8 cellular contexts compared by ENCODE assay signal in genomic region chr6:33788694-33789549, GRCh38. TPM values are rescaled to one million over a fixed set of nuclear protein-coding genes. Genes with fewer than 3 reads are reported as not detected.
DNase-seq lines count a peak whose midpoint lies in the region; ATAC-seq and TF ChIP-seq lines count a peak whose summit lies in the region.

TSS of gene LEMD2 (minus strand) at chr6:33789130. CDS start at chr6:33789116, 14 bp downstream.

- peak within 1 kb of the TSS; percentile 94 for H2AFZ ChIP-seq in DND-41 (ENCODE audit: low read depth, low read length)
- peak within 1 kb of the TSS; percentile 86 for H2AFZ ChIP-seq in GM23248
- peak within 1 kb of the TSS; percentile 41 for H2AFZ ChIP-seq in fibroblast of lung (ENCODE audit: low read length)

- H3K4me1 Mint-ChIP-seq in naive thymus-derived CD8-positive, alpha-beta T cell: peaks cover 37 to 57% (median 49%) of the 10 kb centered on the region in 4 donors
- H3K4me1 Mint-ChIP-seq in stimulated activated naive B cell treated with anti-CD40 and anti-IgM and Interleukin-4, amounts not matched to agents 10 μg/mL and 1 μg/mL and 100 μg/mL, for 72 hours: peaks cover 31 to 48% of the 10 kb centered on the region in 2 donors

- H3K4me2 ChIP-seq in DND-41 (ENCODE audit: insufficient read depth, low read length) (peak within 1 kb of the TSS; percentile 85), GM23248 (ENCODE audit: unreplicated experiment) (peak within 1 kb of the TSS; percentile 97), fibroblast of lung (ENCODE audit: extremely low read depth, insufficient read depth, low read length) (peak within 1 kb of the TSS; percentile 97)

- peaks cover 0 to 2% (median 0%) of the 10 kb centered on the region in 5 donors for H3K27me3 Mint-ChIP-seq in naive thymus-derived CD8-positive, alpha-beta T cell
- peaks cover 0 to 6% of the 10 kb centered on the region in 2 donors for H3K27me3 Mint-ChIP-seq in stimulated activated naive B cell treated with anti-CD40 and anti-IgM and Interleukin-4, amounts not matched to agents 10 μg/mL and 1 μg/mL and 100 μg/mL, for 72 hours

- H3K9ac ChIP-seq in DND-41 (ENCODE audit: low read depth, low read length) (peak within 1 kb of the TSS; percentile 96), GM23248 (peak within 1 kb of the TSS; percentile 93), fibroblast of lung (ENCODE audit: insufficient read depth, low read length) (peak within 1 kb of the TSS; percentile 97)

- POLR2A ChIA-PET in naive thymus-derived CD8-positive, alpha-beta T cell (lab: Charles Lee): interaction anchor here (0.7 to 2.2 kb wide), 14 partner anchors 9 to 1891 kb away, joined by 3 to 13 read pairs (median 4); partner anchors contain the start of genes EHMT2 and UQCC2

- H3K27ac ChIP-seq in DND-41 (ENCODE audit: low read length) (peak within 1 kb of the TSS; percentile 91), GM23248 (peak within 1 kb of the TSS; percentile 97), fibroblast of lung (ENCODE audit: insufficient read depth, low read length) (peak within 1 kb of the TSS; percentile 89)

- TF ChIP-seq CTCF in DND-41 (IDR thresholded peaks at IDR 0.05; ENCODE audit: borderline replicate concordance, extremely low read depth, low read length, poor library complexity, severe bottlenecking) (no peak), fibroblast of lung (conservative IDR thresholded peaks at IDR 0.05 in 1 of 2, IDR thresholded peaks at IDR 0.05 in 1 of 2; ENCODE audit: low read depth in 1 of 2, low read length in 2 of 2) (no peak)

- peaks cover 40% of the 10 kb centered on the region for H4K20me1 ChIP-seq in DND-41 (ENCODE audit: insufficient read depth, low read length)
- no peaks in the 10 kb centered on the region for H4K20me1 ChIP-seq in GM23248 (ENCODE audit: insufficient read depth)
- H4K20me1 ChIP-seq in fibroblast of lung (ENCODE audit: control insufficient read depth, extremely low read depth, insufficient read depth, low read length): no peaks in the 10 kb centered on the region

- DNase-seq in DND-41 (peak; percentile 94), GM23248 (peak; percentile 97), Kasumi-1 (lab: John Stamatoyannopoulos, UW) (peak; percentile 77 to 82), RPMI8226 (peak; percentile 91), fibroblast of lung (ENCODE audit: low read depth in 2 of 2) (peak; percentile 92 to 95)
- DNase-seq in activated T-helper 1 cell treated with anti-CD3 and anti-CD28 coated beads, Interleukin-2, amount 50 U/mL, for 16 hours (ENCODE audit: low read depth in 1 of 2, low spot score in 1 of 2): peak; percentile 87 to 88
- DNase-seq in naive thymus-derived CD8-positive, alpha-beta T cell: peak; percentile 87 to 94 (median 92)
- peak; percentile 92 for DNase-seq in stimulated activated naive B cell treated with anti-CD40 and anti-IgM and Interleukin-4, amounts not matched to agents 10 μg/mL and 1 μg/mL and 100 μg/mL, for 72 hours

- H3K79me2 ChIP-seq in DND-41 (ENCODE audit: insufficient read depth, low read length): peaks cover 52% of the 10 kb centered on the region
- peaks cover 37% of the 10 kb centered on the region for H3K79me2 ChIP-seq in GM23248 (ENCODE audit: insufficient read depth)
- peaks cover 40% of the 10 kb centered on the region for H3K79me2 ChIP-seq in fibroblast of lung (ENCODE audit: control insufficient read depth, insufficient read depth, low read length)

- H3K36me3 Mint-ChIP-seq in naive thymus-derived CD8-positive, alpha-beta T cell: peaks cover 0 to 26% (median 0%) of the 10 kb centered on the region in 3 donors
- H3K36me3 Mint-ChIP-seq in stimulated activated naive B cell treated with anti-CD40 and anti-IgM and Interleukin-4, amounts not matched to agents 10 μg/mL and 1 μg/mL and 100 μg/mL, for 72 hours: peaks cover 16 to 25% of the 10 kb centered on the region in 2 donors

- WGBS in GM23248 (ENCODE audit: low coverage in 1 of 2, low lambda C conversion rate in 2 of 2, missing lambda C conversion rate in 2 of 2), 2 experiments: 3 to 4% methylated on average over 72 to 84 of the region's 86 CpGs

- in situ Hi-C loops in GM23248 (cut with MboI): no loop called here

- no peaks in the 10 kb centered on the region for H3K9me2 ChIP-seq in GM23248 (ENCODE audit: insufficient read depth)

- H3K9me3 Mint-ChIP-seq in naive thymus-derived CD8-positive, alpha-beta T cell: no peaks in the 10 kb centered on the region
- H3K9me3 Mint-ChIP-seq in stimulated activated naive B cell treated with anti-CD40 and anti-IgM and Interleukin-4, amounts not matched to agents 10 μg/mL and 1 μg/mL and 100 μg/mL, for 72 hours: no peaks in the 10 kb centered on the region

- H3K36me3 ChIP-seq in DND-41 (ENCODE audit: insufficient read depth, low read length): peaks cover 38% of the 10 kb centered on the region
- peaks cover 2% of the 10 kb centered on the region; the same call in 1 of the 2 replicates for H3K36me3 ChIP-seq in GM23248 (ENCODE audit: low read depth)
- H3K36me3 ChIP-seq in fibroblast of lung (ENCODE audit: control insufficient read depth, insufficient read depth, low read length): peaks cover 6% of the 10 kb centered on the region

- peak; percentile 89 for ATAC-seq in DND-41 (ENCODE audit: insufficient read depth, low read depth)
- peak; percentile 89 to 90 for ATAC-seq in naive thymus-derived CD8-positive, alpha-beta T cell
- ATAC-seq in stimulated activated naive B cell treated with anti-CD40 and anti-IgM and Interleukin-4, amounts not matched to agents 10 μg/mL and 1 μg/mL and 100 μg/mL, for 72 hours (replicated peaks): peak; percentile 88 to 90

- peaks cover 31% of the 10 kb centered on the region for H3F3A ChIP-seq in GM23248 (ENCODE audit: insufficient read depth)

- peak within 1 kb of the TSS; percentile 95 to 100 (median 98) for H3K27ac Mint-ChIP-seq in naive thymus-derived CD8-positive, alpha-beta T cell
- peak within 1 kb of the TSS; percentile 95 for H3K27ac Mint-ChIP-seq in stimulated activated naive B cell treated with anti-CD40 and anti-IgM and Interleukin-4, amounts not matched to agents 10 μg/mL and 1 μg/mL and 100 μg/mL, for 72 hours

- H3K4me3 Mint-ChIP-seq in naive thymus-derived CD8-positive, alpha-beta T cell: peak within 1 kb of the TSS; percentile 91 to 99 (median 96)
- peak within 1 kb of the TSS; percentile 86 to 91 for H3K4me3 Mint-ChIP-seq in stimulated activated naive B cell treated with anti-CD40 and anti-IgM and Interleukin-4, amounts not matched to agents 10 μg/mL and 1 μg/mL and 100 μg/mL, for 72 hours

- H3K9me3 ChIP-seq in DND-41 (ENCODE audit: insufficient read depth, low read length, severe bottlenecking): no peaks in the 10 kb centered on the region
- H3K9me3 ChIP-seq in GM23248 (ENCODE audit: low read depth): no peaks in the 10 kb centered on the region
- H3K9me3 ChIP-seq in fibroblast of lung (ENCODE audit: control insufficient read depth, insufficient read depth, low read depth, low read length): no peaks in the 10 kb centered on the region

- H3K27me3 ChIP-seq in DND-41 (ENCODE audit: insufficient read depth, low read length, poor library complexity): no peaks in the 10 kb centered on the region
- H3K27me3 ChIP-seq in GM23248 (replicated peaks; ENCODE audit: insufficient read depth): no peaks in the 10 kb centered on the region
- H3K27me3 ChIP-seq in fibroblast of lung (ENCODE audit: control insufficient read depth, insufficient read depth, low read length): peaks cover 9% of the 10 kb centered on the region

- peak within 1 kb of the TSS; percentile 63 to 88 for H3K4me3 ChIP-seq in DND-41 (ENCODE audit: low read depth in 1 of 2, low read length in 2 of 2)
- peak within 1 kb of the TSS; percentile 73 for H3K4me3 ChIP-seq in GM23248
- peak within 1 kb of the TSS; percentile 64 to 87 (median 70) for H3K4me3 ChIP-seq in fibroblast of lung (replicated peaks in 1 of 4; ENCODE audit: control extremely low read depth in 1 of 4, insufficient read depth in 1 of 4, low read depth in 3 of 4, low read length in 4 of 4)

- H3K4me1 ChIP-seq in DND-41 (ENCODE audit: insufficient read depth, low read length): peaks cover 35% of the 10 kb centered on the region
- H3K4me1 ChIP-seq in GM23248 (ENCODE audit: insufficient read depth): peaks cover 33% of the 10 kb centered on the region
- peaks cover 8% of the 10 kb centered on the region for H3K4me1 ChIP-seq in fibroblast of lung (ENCODE audit: control insufficient read depth, extremely low read depth, insufficient read depth, low read length)

RNA-seq across cellular contexts. Expression of gene LEMD2, which starts in this region (rescaled TPM):
- total RNA-seq in GM23248 (2014; rRNA removed; shearing (Covaris generic)): 67.5 and 79.0 TPM in 2 replicates
- polyA plus RNA-seq in GM23248 (2016; fragmentation: Nextera tagmentation; extraction: Ambion mirVana) (20.1 and 21.5 TPM in 2 replicates), fibroblast of lung (23.6 and 25.7 TPM in 2 replicates)
- 51.9 and 61.9 TPM in 2 replicates for total RNA-seq in fibroblast of lung
- polyA plus RNA-seq in fibroblast of lung (2012): 30.3 and 32.5 TPM in 2 replicates
- polyA minus RNA-seq in fibroblast of lung (ENCODE audit: low replicate concordance): 61.3 and 93.7 TPM in 2 replicates
- 100 to 1,000 TPM; 126 to 128 TPM for total RNA-seq in naive thymus-derived CD8-positive, alpha-beta T cell
- polyA plus RNA-seq in naive thymus-derived CD8-positive, alpha-beta T cell: 10 to 100 TPM; 24.6 to 43.9 (median 26.0) TPM

Comparison
In these comparisons a context has a peak if more than half of its experiments do, and no peak if none do; other contexts are left out.
1. Peak in every context shown above with its lines: DNase-seq, ATAC-seq, H3K4me3 ChIP-seq and H3K27ac ChIP-seq.
2. H2AFZ ChIP-seq: peak in every context shown above with its lines; median percentile 94 in DND-41; 86 in GM23248; 41 in fibroblast of lung.